Comparison of ENCODE assay signal across 8 cellular contexts in the genomic region with DNA sequence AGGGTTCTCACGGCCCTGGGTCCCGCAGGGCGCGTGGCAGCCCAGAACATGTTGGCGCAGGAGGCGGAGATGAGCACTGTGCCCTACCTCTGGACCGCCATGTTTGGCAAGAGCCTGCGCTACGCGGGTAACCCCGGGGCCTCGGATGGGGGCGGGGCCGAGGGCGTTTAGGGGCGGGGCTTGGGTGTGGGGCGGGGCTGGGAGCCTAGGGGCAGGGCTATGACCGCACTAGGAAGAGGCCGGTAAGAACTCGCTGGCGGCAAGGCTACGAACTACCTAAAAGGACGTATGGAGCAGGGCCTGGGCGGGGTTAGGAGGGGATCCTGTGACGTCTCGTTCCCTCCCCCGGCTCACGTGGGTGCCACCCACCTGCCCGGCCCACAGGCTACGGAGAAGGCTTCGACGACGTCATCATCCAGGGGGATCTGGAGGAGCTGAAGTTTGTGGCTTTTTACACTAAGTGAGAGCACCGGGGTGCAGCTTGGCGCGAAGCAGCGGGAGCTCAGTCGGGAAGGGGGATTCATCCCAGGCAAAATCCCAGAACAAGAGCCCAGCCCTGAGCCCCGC. TPM values are rescaled to one million over a fixed set of nuclear protein-coding genes. Genes with fewer than 3 reads are reported as not detected.
A peak's percentile ranks its signal among the peaks of the same experiment; 100 is the strongest.
DNase-seq lines count a peak whose midpoint lies in the region; ATAC-seq lines count a peak whose summit lies in the region.

No MANE protein-coding gene starts in this region.

- H3K27me3 Mint-ChIP-seq in activated CD4-positive, alpha-beta T cell treated with anti-CD3 and anti-CD28 coated beads for 36 hours: no peaks in the 10 kb centered on the region

- H3K4me1 Mint-ChIP-seq in activated CD4-positive, alpha-beta T cell treated with anti-CD3 and anti-CD28 coated beads for 36 hours: peaks cover 40% of the 10 kb centered on the region

- H3K9me3 Mint-ChIP-seq in activated CD4-positive, alpha-beta T cell treated with anti-CD3 and anti-CD28 coated beads for 36 hours (ENCODE audit: low read depth): peaks cover 3% of the 10 kb centered on the region

- DNase-seq in COLO829 (ENCODE audit: low spot score) (peak; percentile 83), left kidney (ENCODE audit: low read depth, low spot score) (peak; percentile 94), NCI-H446 (lab: John Stamatoyannopoulos, UW) (no peak), NCI-H2196 treated with DMSO at 0.1 percent for 48 hours (lab: John Stamatoyannopoulos, UW; ENCODE audit: unreplicated experiment) (no peak)
- peak; percentile 86 for DNase-seq in activated CD4-positive, alpha-beta T cell treated with anti-CD3 and anti-CD28 coated beads for 36 hours
- peak; percentile 67 for DNase-seq in stimulated activated CD4-positive, alpha-beta T cell treated with anti-CD3 and anti-CD28 coated beads, Interleukin-4, amount 100 ng/mL, for 24 hours

- CTCF ChIA-PET in activated CD4-positive, alpha-beta T cell treated with anti-CD3 and anti-CD28 coated beads for 36 hours (lab: Charles Lee): no interaction called here

- intact Hi-C loops in activated CD4-positive, alpha-beta T cell treated with anti-CD3 and anti-CD28 coated beads for 36 hours (cut with DNase I, micrococcal nuclease): loop anchor here in 1 of 2 experiments (1.0 kb wide), 1 partner anchor 121 kb away; a partner anchor contains a TSS

- POLR2A ChIA-PET in activated CD4-positive, alpha-beta T cell treated with anti-CD3 and anti-CD28 coated beads for 36 hours (lab: Charles Lee): interaction anchor here (0.8 kb wide), 1 partner anchor 12 kb away, joined by 3 read pairs; no protein-coding TSS in a partner anchor

- peaks cover 8% of the 10 kb centered on the region for H3K36me3 Mint-ChIP-seq in activated CD4-positive, alpha-beta T cell treated with anti-CD3 and anti-CD28 coated beads for 36 hours (ENCODE audit: low read depth)

- ATAC-seq in activated CD4-positive, alpha-beta T cell treated with anti-CD3 and anti-CD28 coated beads for 36 hours: peak; percentile 82
- no peak for ATAC-seq in HG03432 (IDR thresholded peaks at IDR 0.05; ENCODE audit: unreplicated experiment)

- peak overlapping the region; percentile 78 for H3K27ac Mint-ChIP-seq in activated CD4-positive, alpha-beta T cell treated with anti-CD3 and anti-CD28 coated beads for 36 hours

- H3K4me3 Mint-ChIP-seq in activated CD4-positive, alpha-beta T cell treated with anti-CD3 and anti-CD28 coated beads for 36 hours: peak overlapping the region; percentile 63

- peak overlapping the region; percentile 19 for H3K27ac ChIP-seq in cingulate gyrus (ENCODE audit: low read depth, low read length)

RNA-seq across cellular contexts. Expression of a gene that starts 2.8 kb away (rescaled TPM):
- 10 to 100 TPM; 31.9 to 40.5 TPM for total RNA-seq in activated CD4-positive, alpha-beta T cell treated with anti-CD3 and anti-CD28 coated beads for 36 hours

RNA-seq across cellular contexts. Expression of a gene that starts 12.3 kb away (rescaled TPM):
- under 1 TPM in 1 of 2 experiments, not detected in 1; 0.21 TPM for total RNA-seq in activated CD4-positive, alpha-beta T cell treated with anti-CD3 and anti-CD28 coated beads for 36 hours

RNA-seq across cellular contexts. Expression of a gene that starts 22.6 kb away (rescaled TPM):
- total RNA-seq in activated CD4-positive, alpha-beta T cell treated with anti-CD3 and anti-CD28 coated beads for 36 hours: 10 to 100 TPM; 25.1 to 27.2 TPM

RNA-seq across cellular contexts. Expression of a gene that starts 35.6 kb away (rescaled TPM):
- total RNA-seq in activated CD4-positive, alpha-beta T cell treated with anti-CD3 and anti-CD28 coated beads for 36 hours: under 1 TPM; 0.18 to 0.25 TPM

RNA-seq across cellular contexts. Expression of a gene that starts 53.0 kb away (rescaled TPM):
- not detected for total RNA-seq in activated CD4-positive, alpha-beta T cell treated with anti-CD3 and anti-CD28 coated beads for 36 hours

Comparison
In these comparisons a context has a peak if more than half of its experiments do, and no peak if none do; other contexts are left out.
1. DNase-seq: peak in COLO829 (single experiment), activated CD4-positive, alpha-beta T cell treated with anti-CD3 and anti-CD28 coated beads for 36 hours (single experiment), left kidney (single experiment) and stimulated activated CD4-positive, alpha-beta T cell treated with anti-CD3 and anti-CD28 coated beads, Interleukin-4, amount 100 ng/mL, for 24 hours (single experiment); none in NCI-H446 (0 of 2) and NCI-H2196 treated with DMSO at 0.1 percent for 48 hours (single experiment).